Comparison of ENCODE assay signal across 10 cellular contexts in the genomic region with DNA sequence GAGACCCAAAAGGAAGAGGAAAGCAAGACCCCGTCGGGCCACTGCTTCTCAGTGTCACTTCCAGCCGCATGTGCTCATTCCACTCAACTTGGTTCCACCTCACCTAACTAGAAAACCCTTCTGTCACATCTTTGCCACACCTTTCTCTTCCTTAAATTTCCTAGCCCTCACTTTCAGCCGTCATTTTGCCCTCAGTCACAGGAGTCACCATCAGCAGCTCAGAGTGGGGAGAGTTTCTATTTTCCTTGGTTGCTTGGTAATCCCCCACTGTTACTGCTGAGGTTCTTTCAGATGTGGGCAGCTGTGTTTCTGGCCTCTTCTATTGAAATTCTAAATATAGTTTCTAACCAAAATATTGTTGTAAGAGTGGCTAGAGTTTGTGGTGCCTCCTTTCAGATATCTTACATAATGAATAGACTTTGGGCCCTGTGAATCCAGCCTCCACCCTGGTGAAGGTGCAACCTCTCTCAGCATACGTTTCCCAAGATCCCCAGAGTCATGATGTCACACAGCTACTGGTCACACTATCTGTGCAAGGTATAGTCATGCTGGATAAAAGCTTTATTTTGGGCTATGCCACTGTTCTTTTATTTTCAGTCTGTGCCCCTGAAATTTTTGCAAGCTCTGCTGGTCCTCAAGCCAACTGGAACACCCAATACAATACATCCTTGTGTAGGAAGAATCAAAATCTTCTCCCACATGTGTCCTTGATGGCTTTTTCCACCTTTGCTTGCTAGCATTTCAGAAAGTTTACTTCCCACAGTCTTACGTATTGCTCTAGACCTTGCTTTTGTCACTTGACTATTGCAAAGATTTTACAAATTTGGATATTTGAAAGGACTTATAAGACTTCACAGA. TPM values are rescaled to one million over a fixed set of nuclear protein-coding genes. Genes with fewer than 3 reads are reported as not detected.
DNase-seq lines count a peak whose midpoint lies in the region; ATAC-seq and TF ChIP-seq lines count a peak whose summit lies in the region.
"Had no signal": no experiment of that assay in that cellular context is flagged by ENCODE, and none has a peak within 500 bp of the region (broad histone marks: within the 10 kb centered on the region; RNA-seq: fewer than 3 reads in every experiment).

No MANE protein-coding gene starts in this region.

- H3K4me3 ChIP-seq in cardiac muscle cell (no peak overlapping the region), right atrium auricular region (no peak overlapping the region), body of pancreas (no peak overlapping the region), transverse colon (no peak overlapping the region)

- WGBS in body of pancreas, 2 donors = 65 to 78% methylated on average over 6 of the region's 6 CpGs
- WGBS in transverse colon (ENCODE audit: low coverage in 1 of 2), 2 donors = 45 to 56% methylated on average over 3 to 6 of the region's 6 CpGs

- DNase-seq in cardiac muscle cell (ENCODE audit: low read depth in 1 of 2, low spot score in 1 of 2) (no peak), right atrium auricular region (ENCODE audit: low spot score) (no peak), body of pancreas (no peak), transverse colon (no peak), inferior parietal cortex (ENCODE audit: extremely low spot score) (no peak), NCI-H146 treated with DMSO at 0.1 percent for 48 hours (lab: John Stamatoyannopoulos, UW; ENCODE audit: unreplicated experiment) (no peak), SIG-M5 (lab: John Stamatoyannopoulos, UW) (no peak)
- DNase-seq: NCI-H226 had no signal

- no peaks in the 10 kb centered on the region for H3K27me3 ChIP-seq in cardiac muscle cell
- H3K27me3 ChIP-seq in right atrium auricular region = no peaks in the 10 kb centered on the region
- H3K27me3 ChIP-seq in body of pancreas = no peaks in the 10 kb centered on the region
- H3K27me3 ChIP-seq in transverse colon = no peaks in the 10 kb centered on the region

- H3K36me3 ChIP-seq in cardiac muscle cell (no peaks in the 10 kb centered on the region), right atrium auricular region (peaks cover 10% of the 10 kb centered on the region), body of pancreas (replicated peaks in 1 of 2; ENCODE audit: insufficient read depth in 1 of 2, low read depth in 2 of 2) (no peaks in the 10 kb centered on the region), transverse colon (peaks cover 0 to 7% (median 0%) of the 10 kb centered on the region in 4 donors)

- H3K9me3 ChIP-seq in cardiac muscle cell (ENCODE audit: low read depth) (no peaks in the 10 kb centered on the region), right atrium auricular region (no peaks in the 10 kb centered on the region), body of pancreas (no peaks in the 10 kb centered on the region), transverse colon (no peaks in the 10 kb centered on the region)

- intact Hi-C loops in body of pancreas (cut with DNase I) (loop anchor here (10.0 kb wide), 1 partner anchor 169 kb away; no protein-coding TSS in a partner anchor), transverse colon (cut with DNase I; ENCODE audit: low total_unique reads) (no loop called here)

- H3K4me1 ChIP-seq in cardiac muscle cell (ENCODE audit: low read depth) (peaks cover 18% of the 10 kb centered on the region), right atrium auricular region (peaks cover 0 to 4% of the 10 kb centered on the region in 2 donors), body of pancreas (peaks cover 51% of the 10 kb centered on the region), transverse colon (peaks cover 0 to 29% (median 9%) of the 10 kb centered on the region in 4 donors)

- in situ Hi-C loops in transverse colon (cut with MboI; ENCODE audit: low pct_ligation_motif_present in 1 of 4, low pct_unique_long_range_greater_than_20kb in 1 of 4, low sequenced_read_pairs in 3 of 4) = loop anchor here in 3 of 4 donors (10.0 kb wide), 1 partner anchor 169 kb away; no protein-coding TSS in a partner anchor

- TF ChIP-seq POLR2A in body of pancreas (IDR thresholded peaks at IDR 0.05) (no peak), transverse colon (IDR thresholded peaks at IDR 0.05) (no peak)

- TF ChIP-seq EP300 in transverse colon (IDR thresholded peaks at IDR 0.05; ENCODE audit: low read depth) = no peak

- TF ChIP-seq CTCF in cardiac muscle cell (IDR thresholded peaks at IDR 0.05; ENCODE audit: low read depth, low read length) (no peak), right atrium auricular region (IDR thresholded peaks at IDR 0.05) (no peak), body of pancreas (IDR thresholded peaks at IDR 0.05) (no peak), transverse colon (IDR thresholded peaks at IDR 0.05) (no peak)

- ATAC-seq in HG02973 (IDR thresholded peaks at IDR 0.05; ENCODE audit: unreplicated experiment) (peak; percentile 42), body of pancreas (no peak)

- H3K27ac ChIP-seq in cardiac muscle cell (peak overlapping the region; percentile 54), right atrium auricular region (no peak overlapping the region), body of pancreas (peak overlapping the region in 3 of 4 donors; percentile 33 to 59 (median 59)), transverse colon (peak overlapping the region; percentile 19 to 65 (median 59))
- H3K27ac ChIP-seq: C4-2B had no signal

RNA-seq across cellular contexts. Expression of a gene that starts 9.2 kb away (rescaled TPM):
- 1.4 and 1.7 TPM in 2 replicates for total RNA-seq in cardiac muscle cell
- polyA plus RNA-seq in cardiac muscle cell = 3.8 and 6.6 TPM in 2 replicates
- 1 to 10 TPM in 1 of 2 donors, under 1 TPM in 1; 0.67 to 1.9 TPM for total RNA-seq in right atrium auricular region
- total RNA-seq in body of pancreas = 1 to 10 TPM in 1 of 2 donors, under 1 TPM in 1; 0.33 to 2.6 TPM
- 1 to 10 TPM in 2 of 4 donors, under 1 TPM in 1, not detected in 1; 0.41 to 2.6 (median 1.1) TPM for total RNA-seq in transverse colon

Comparison
In these comparisons a context has a peak if more than half of its experiments do, and no peak if none do; other contexts are left out.
1. H3K27ac ChIP-seq: peak in cardiac muscle cell (single experiment), body of pancreas (3 of 4) and transverse colon (4 of 4); none in right atrium auricular region (0 of 2).